12 cellular contexts compared by ENCODE assay signal in the genomic region with DNA sequence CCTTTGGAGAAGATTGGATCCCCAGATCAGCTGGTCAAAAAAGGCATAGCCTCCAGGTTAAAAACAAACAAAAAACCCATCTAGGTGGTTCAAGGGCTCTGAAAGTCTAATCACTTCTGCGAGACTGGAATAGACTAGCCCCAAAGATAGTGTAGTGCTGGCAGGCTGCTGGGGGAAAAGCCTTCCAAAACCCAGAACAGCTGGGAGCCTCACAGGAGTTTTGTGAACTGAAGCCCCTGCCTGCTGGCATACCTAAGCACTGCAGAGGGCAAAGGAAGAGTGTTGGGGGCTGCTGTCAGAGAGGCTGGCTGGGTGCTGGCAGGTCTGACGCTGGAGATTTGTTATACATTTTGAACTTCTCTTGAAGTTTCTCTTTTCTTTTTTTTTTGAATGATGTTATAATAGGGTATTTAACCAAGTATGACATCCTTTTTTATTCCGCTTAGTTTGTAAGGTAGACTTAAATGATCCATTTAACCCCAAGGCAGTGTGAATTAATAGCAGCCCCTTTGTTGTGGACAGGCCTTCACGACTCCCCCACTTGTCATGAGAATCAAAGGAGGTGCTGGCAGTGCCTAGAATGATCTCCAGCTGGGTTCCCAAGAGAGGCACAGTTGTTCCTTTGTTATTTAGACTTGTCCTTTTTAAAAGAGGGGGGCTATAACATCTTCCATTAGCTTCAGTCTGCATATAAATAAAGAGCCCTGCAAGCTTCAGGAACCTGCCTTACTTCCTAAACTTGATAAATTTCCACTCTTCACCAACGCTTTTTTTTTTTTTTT. TPM values are rescaled to one million over a fixed set of nuclear protein-coding genes. Genes with fewer than 3 reads are reported as not detected.
DNase-seq lines count a peak whose midpoint lies in the region; ATAC-seq and TF ChIP-seq lines count a peak whose summit lies in the region.
"Had no signal": no experiment of that assay in that cellular context is flagged by ENCODE, and none has a peak within 500 bp of the region (broad histone marks: within the 10 kb centered on the region; RNA-seq: fewer than 3 reads in every experiment).

No MANE protein-coding gene starts in this region.

- no peak for DNase-seq in activated CD4-positive, alpha-beta memory T cell treated with anti-CD3 and anti-CD28 coated beads for 36 hours
- DNase-seq in activated CD4-positive, alpha-beta memory T cell treated with anti-CD3 and anti-CD28 coated beads, Interleukin-2, amount 10 ng/mL, durations not matched to agents 7 days and 5 days: no peak
- no peak for DNase-seq in activated naive CD8-positive, alpha-beta T cell treated with anti-CD3 and anti-CD28 coated beads, Interleukin-2, amount 50 U/mL, for 24 hours
- DNase-seq in substantia nigra (lab: John Stamatoyannopoulos, UW) (peak in 37 of 49 donors; percentile 15 to 75 (median 59)), Peyer's patch (no peak), NCI-H774 (lab: John Stamatoyannopoulos, UW) (no peak)
- DNase-seq: activated naive CD4-positive, alpha-beta T cell treated with anti-CD3 and anti-CD28 coated beads, Interleukin-2, amount 50 U/mL, for 16 hours; left colon; NCI-H1436 treated with DMSO at 0.1 percent for 48 hours had no signal

- H3K9me3 Mint-ChIP-seq in activated CD4-positive, alpha-beta memory T cell treated with anti-CD3 and anti-CD28 coated beads for 36 hours: no peaks in the 10 kb centered on the region
- no peaks in the 10 kb centered on the region for H3K9me3 Mint-ChIP-seq in activated CD4-positive, alpha-beta memory T cell treated with anti-CD3 and anti-CD28 coated beads, Interleukin-2, amount 10 ng/mL, durations not matched to agents 7 days and 5 days
- H3K9me3 Mint-ChIP-seq in activated naive CD8-positive, alpha-beta T cell treated with anti-CD3 and anti-CD28 coated beads, Interleukin-2, amount 50 U/mL, for 24 hours: no peaks in the 10 kb centered on the region

- no peak overlapping the region for H3K9ac ChIP-seq in iPS-18a (ENCODE audit: low read length)

- H3K9me3 ChIP-seq in iPS-18a (ENCODE audit: control insufficient read depth, low read depth, low read length): no peaks in the 10 kb centered on the region
- H3K9me3 ChIP-seq in Peyer's patch: no peaks in the 10 kb centered on the region

- peaks cover 55% of the 10 kb centered on the region for H3K4me1 Mint-ChIP-seq in activated CD4-positive, alpha-beta memory T cell treated with anti-CD3 and anti-CD28 coated beads for 36 hours (ENCODE audit: low read depth)
- peaks cover 46% of the 10 kb centered on the region for H3K4me1 Mint-ChIP-seq in activated CD4-positive, alpha-beta memory T cell treated with anti-CD3 and anti-CD28 coated beads, Interleukin-2, amount 10 ng/mL, durations not matched to agents 7 days and 5 days
- H3K4me1 Mint-ChIP-seq in activated naive CD8-positive, alpha-beta T cell treated with anti-CD3 and anti-CD28 coated beads, Interleukin-2, amount 50 U/mL, for 24 hours: peaks cover 53% of the 10 kb centered on the region

- peaks cover 9% of the 10 kb centered on the region for H3K36me3 Mint-ChIP-seq in activated CD4-positive, alpha-beta memory T cell treated with anti-CD3 and anti-CD28 coated beads for 36 hours
- H3K36me3 Mint-ChIP-seq in activated CD4-positive, alpha-beta memory T cell treated with anti-CD3 and anti-CD28 coated beads, Interleukin-2, amount 10 ng/mL, durations not matched to agents 7 days and 5 days (ENCODE audit: low read depth): peaks cover 60% of the 10 kb centered on the region
- H3K36me3 Mint-ChIP-seq in activated naive CD8-positive, alpha-beta T cell treated with anti-CD3 and anti-CD28 coated beads, Interleukin-2, amount 50 U/mL, for 24 hours (ENCODE audit: low read depth): peaks cover 5% of the 10 kb centered on the region

- H3K4me1 ChIP-seq in iPS-18a (ENCODE audit: control insufficient read depth, low read depth, low read length) (peaks cover 38% of the 10 kb centered on the region), Peyer's patch (peaks cover 0 to 14% (median 0%) of the 10 kb centered on the region in 4 donors)

- H3K27me3 ChIP-seq in iPS-18a (ENCODE audit: control insufficient read depth, insufficient read depth, low read length) (no peaks in the 10 kb centered on the region), Peyer's patch (no peaks in the 10 kb centered on the region)

- no peak for TF ChIP-seq POLR2A in Peyer's patch (IDR thresholded peaks at IDR 0.05)

- H3K27ac Mint-ChIP-seq in activated CD4-positive, alpha-beta memory T cell treated with anti-CD3 and anti-CD28 coated beads for 36 hours: peak overlapping the region; percentile 7
- H3K27ac Mint-ChIP-seq in activated CD4-positive, alpha-beta memory T cell treated with anti-CD3 and anti-CD28 coated beads, Interleukin-2, amount 10 ng/mL, durations not matched to agents 7 days and 5 days: no peak overlapping the region
- peak overlapping the region; percentile 34 for H3K27ac Mint-ChIP-seq in activated naive CD8-positive, alpha-beta T cell treated with anti-CD3 and anti-CD28 coated beads, Interleukin-2, amount 50 U/mL, for 24 hours

- no peak overlapping the region for H3K27ac ChIP-seq in iPS-18a (ENCODE audit: low read length)
- peak overlapping the region; percentile 95 for H3K27ac ChIP-seq in substantia nigra (ENCODE audit: low read depth, low read length, poor library complexity, severe bottlenecking)
- no peak overlapping the region for H3K27ac ChIP-seq in Peyer's patch
- H3K27ac ChIP-seq: epithelial cell of prostate had no signal

- CTCF ChIA-PET in activated CD4-positive, alpha-beta memory T cell treated with anti-CD3 and anti-CD28 coated beads for 36 hours (lab: Charles Lee): interaction anchor here (1.6 kb wide), 1 partner anchor 20 kb away, joined by 3 read pairs; no protein-coding TSS in a partner anchor
- CTCF ChIA-PET in activated CD4-positive, alpha-beta memory T cell treated with anti-CD3 and anti-CD28 coated beads, Interleukin-2, amount 10 ng/mL, durations not matched to agents 7 days and 5 days (lab: Charles Lee): interaction anchor here (0.9 to 2.7 kb wide), 2 partner anchors 12 to 264 kb away, joined by 4 to 10 read pairs; no protein-coding TSS in a partner anchor

- POLR2A ChIA-PET in activated CD4-positive, alpha-beta memory T cell treated with anti-CD3 and anti-CD28 coated beads for 36 hours (lab: Charles Lee): no interaction called here
- POLR2A ChIA-PET in activated CD4-positive, alpha-beta memory T cell treated with anti-CD3 and anti-CD28 coated beads, Interleukin-2, amount 10 ng/mL, durations not matched to agents 7 days and 5 days (lab: Charles Lee): interaction anchor here (1.4 to 5.2 kb wide), 5 partner anchors 11 to 44 kb away, joined by 3 to 27 read pairs (median 6); no protein-coding TSS in a partner anchor

- no peak overlapping the region for H3K4me3 Mint-ChIP-seq in activated CD4-positive, alpha-beta memory T cell treated with anti-CD3 and anti-CD28 coated beads for 36 hours
- no peak overlapping the region for H3K4me3 Mint-ChIP-seq in activated CD4-positive, alpha-beta memory T cell treated with anti-CD3 and anti-CD28 coated beads, Interleukin-2, amount 10 ng/mL, durations not matched to agents 7 days and 5 days
- no peak overlapping the region for H3K4me3 Mint-ChIP-seq in activated naive CD8-positive, alpha-beta T cell treated with anti-CD3 and anti-CD28 coated beads, Interleukin-2, amount 50 U/mL, for 24 hours

- TF ChIP-seq CTCF in Peyer's patch (IDR thresholded peaks at IDR 0.05): no peak

- H3K27me3 Mint-ChIP-seq in activated CD4-positive, alpha-beta memory T cell treated with anti-CD3 and anti-CD28 coated beads for 36 hours: no peaks in the 10 kb centered on the region
- H3K27me3 Mint-ChIP-seq in activated CD4-positive, alpha-beta memory T cell treated with anti-CD3 and anti-CD28 coated beads, Interleukin-2, amount 10 ng/mL, durations not matched to agents 7 days and 5 days: no peaks in the 10 kb centered on the region
- no peaks in the 10 kb centered on the region for H3K27me3 Mint-ChIP-seq in activated naive CD8-positive, alpha-beta T cell treated with anti-CD3 and anti-CD28 coated beads, Interleukin-2, amount 50 U/mL, for 24 hours

- H3K4me3 ChIP-seq in iPS-18a (ENCODE audit: low read length) (peak overlapping the region; percentile 20), Peyer's patch (no peak overlapping the region)

- ATAC-seq in activated naive CD8-positive, alpha-beta T cell treated with anti-CD3 and anti-CD28 coated beads, Interleukin-2, amount 50 U/mL, for 24 hours: no peak
- no peak for ATAC-seq in HG03196 (IDR thresholded peaks at IDR 0.05; ENCODE audit: unreplicated experiment)
- ATAC-seq: left colon had no signal

- intact Hi-C loops in activated CD4-positive, alpha-beta memory T cell treated with anti-CD3 and anti-CD28 coated beads for 36 hours (cut with micrococcal nuclease): no loop called here

- no peaks in the 10 kb centered on the region for H3K36me3 ChIP-seq in iPS-18a (ENCODE audit: control insufficient read depth, low read depth, low read length)
- H3K36me3 ChIP-seq in Peyer's patch: no peaks in the 10 kb centered on the region

RNA-seq across cellular contexts. Expression of a gene that starts 53.9 kb away (rescaled TPM):
- 10 to 100 TPM; 34.7 to 37.8 TPM for total RNA-seq in activated CD4-positive, alpha-beta memory T cell treated with anti-CD3 and anti-CD28 coated beads for 36 hours
- 10 to 100 TPM; 86.0 to 89.3 TPM for total RNA-seq in activated CD4-positive, alpha-beta memory T cell treated with anti-CD3 and anti-CD28 coated beads, Interleukin-2, amount 10 ng/mL, durations not matched to agents 7 days and 5 days
- 10 to 100 TPM; 19.8 to 33.1 (median 25.9) TPM for total RNA-seq in Peyer's patch

Comparison
In these comparisons a context has a peak if more than half of its experiments do, and no peak if none do; other contexts are left out.
1. DNase-seq: peak in substantia nigra (37 of 49); none in activated CD4-positive, alpha-beta memory T cell treated with anti-CD3 and anti-CD28 coated beads for 36 hours (single experiment), activated CD4-positive, alpha-beta memory T cell treated with anti-CD3 and anti-CD28 coated beads, Interleukin-2, amount 10 ng/mL, durations not matched to agents 7 days and 5 days (single experiment), activated naive CD8-positive, alpha-beta T cell treated with anti-CD3 and anti-CD28 coated beads, Interleukin-2, amount 50 U/mL, for 24 hours (single experiment), Peyer's patch (0 of 3) and NCI-H774 (single experiment).